8 cellular contexts compared by ENCODE assay signal in genomic region chr10:130111115-130111847, GRCh38. TPM values are rescaled to one million over a fixed set of nuclear protein-coding genes. Genes with fewer than 3 reads are reported as not detected.
A peak's percentile ranks its signal among the peaks of the same experiment; 100 is the strongest.
DNase-seq lines count a peak whose midpoint lies in the region; ATAC-seq and TF ChIP-seq lines count a peak whose summit lies in the region.

No MANE protein-coding gene starts in this region.

- peak overlapping the region; percentile 87 for H3K27ac ChIP-seq in CD4-positive, alpha-beta memory T cell (ENCODE audit: low read depth, low read length)
- H3K27ac ChIP-seq in lung (ENCODE audit: low read depth in 1 of 2, low read length in 1 of 2): peak overlapping the region; percentile 89 to 98

- H3K4me3 ChIP-seq in CD4-positive, alpha-beta memory T cell (ENCODE audit: low read length in 2 of 2): peak overlapping the region; percentile 72 to 87
- H3K4me3 ChIP-seq in lung: peak overlapping the region; percentile 82

- H3K36me3 ChIP-seq in CD4-positive, alpha-beta memory T cell (ENCODE audit: insufficient read depth, low read length): no peaks in the 10 kb centered on the region
- H3K36me3 ChIP-seq in lung (ENCODE audit: control insufficient read depth in 2 of 2, insufficient read depth in 2 of 2, low read length in 2 of 2): peaks cover 0 to 2% of the 10 kb centered on the region in 2 donors

- H3K27me3 ChIP-seq in CD4-positive, alpha-beta memory T cell (ENCODE audit: insufficient read depth, low read length): no peaks in the 10 kb centered on the region
- no peaks in the 10 kb centered on the region for H3K27me3 ChIP-seq in lung (ENCODE audit: control insufficient read depth, insufficient read depth)

- H3K27ac Mint-ChIP-seq in CD4-positive, alpha-beta memory T cell: peak overlapping the region; percentile 94 to 100 (median 99)
- H3K27ac Mint-ChIP-seq in activated CD8-positive, alpha-beta T cell treated with anti-CD3 and anti-CD28 coated beads for 36 hours: peak overlapping the region; percentile 97

- peak; percentile 88 for ATAC-seq in GM19455 (IDR thresholded peaks at IDR 0.05; ENCODE audit: unreplicated experiment)
- peak; percentile 85 for ATAC-seq in activated CD8-positive, alpha-beta T cell treated with anti-CD3 and anti-CD28 coated beads for 36 hours
- peak; percentile 89 for ATAC-seq in lung (ENCODE audit: insufficient read depth, low FRiP score)

- peaks cover 46% of the 10 kb centered on the region for H3K4me1 ChIP-seq in CD4-positive, alpha-beta memory T cell (ENCODE audit: insufficient read depth, low read length)
- peaks cover 2 to 8% of the 10 kb centered on the region in 2 donors for H3K4me1 ChIP-seq in lung (ENCODE audit: control insufficient read depth in 2 of 2, insufficient read depth in 2 of 2, low read length in 2 of 2)

- peaks cover 36 to 67% (median 51%) of the 10 kb centered on the region in 4 donors for H3K4me1 Mint-ChIP-seq in CD4-positive, alpha-beta memory T cell
- H3K4me1 Mint-ChIP-seq in activated CD8-positive, alpha-beta T cell treated with anti-CD3 and anti-CD28 coated beads for 36 hours (ENCODE audit: low read depth): peaks cover 40% of the 10 kb centered on the region

- DNase-seq in CD4-positive, alpha-beta memory T cell: peak; percentile 96 to 99 (median 97)
- DNase-seq in HK-2 (ENCODE audit: unreplicated experiment) (peak; percentile 99), NCI-H82 treated with DMSO at 0.1 percent for 48 hours (lab: John Stamatoyannopoulos, UW; ENCODE audit: unreplicated experiment) (peak; percentile 86), lung (ENCODE audit: low spot score) (peak; percentile 97)
- DNase-seq in activated CD8-positive, alpha-beta T cell treated with anti-CD3 and anti-CD28 coated beads for 36 hours: peak; percentile 97
- DNase-seq in effector CD4-positive, alpha-beta T cell: peak; percentile 94
- DNase-seq in stimulated activated CD4-positive, alpha-beta T cell treated with anti-CD3 and anti-CD28 coated beads, TNF-alpha, amount 100 ng/mL, for 24 hours (ENCODE audit: low read depth in 3 of 3): peak; percentile 80 to 91 (median 91)

- H3K9me3 Mint-ChIP-seq in CD4-positive, alpha-beta memory T cell: peaks cover 0 to 6% (median 2%) of the 10 kb centered on the region in 8 donors
- no peaks in the 10 kb centered on the region for H3K9me3 Mint-ChIP-seq in activated CD8-positive, alpha-beta T cell treated with anti-CD3 and anti-CD28 coated beads for 36 hours

- TF ChIP-seq CTCF in activated CD8-positive, alpha-beta T cell treated with anti-CD3 and anti-CD28 coated beads for 36 hours (IDR thresholded peaks at IDR 0.05): no peak
- TF ChIP-seq CTCF in lung (IDR thresholded peaks at IDR 0.05; ENCODE audit: control extremely low read depth, extremely low read depth): no peak

- H3K36me3 Mint-ChIP-seq in CD4-positive, alpha-beta memory T cell: peaks cover 2 to 13% of the 10 kb centered on the region in 2 donors
- H3K36me3 Mint-ChIP-seq in activated CD8-positive, alpha-beta T cell treated with anti-CD3 and anti-CD28 coated beads for 36 hours (ENCODE audit: low read depth): peaks cover 23% of the 10 kb centered on the region

- intact Hi-C loops in CD4-positive, alpha-beta memory T cell (cut with micrococcal nuclease): loop anchor here (1.0 to 5.0 kb wide), 7 partner anchors 16 to 1079 kb away; partner anchors contain the start of genes EBF3 and MGMT
- intact Hi-C loops in activated CD8-positive, alpha-beta T cell treated with anti-CD3 and anti-CD28 coated beads for 36 hours (cut with micrococcal nuclease): loop anchor here (1.0 kb wide), 1 partner anchor 26 kb away; no protein-coding TSS in a partner anchor

- WGBS in lung, 2 donors: 1% methylated on average over 49 of the region's 49 CpGs

- no peaks in the 10 kb centered on the region for H3K27me3 Mint-ChIP-seq in CD4-positive, alpha-beta memory T cell
- H3K27me3 Mint-ChIP-seq in activated CD8-positive, alpha-beta T cell treated with anti-CD3 and anti-CD28 coated beads for 36 hours: no peaks in the 10 kb centered on the region

- CTCF ChIA-PET in CD4-positive, alpha-beta memory T cell (lab: Charles Lee; ENCODE audit: partially characterized antibody): interaction anchor here (0.9 to 3.5 kb wide), 8 partner anchors 13 to 644 kb away, joined by 3 to 60 read pairs (median 5); partner anchors contain the start of genes GLRX3 and MGMT
- CTCF ChIA-PET in activated CD8-positive, alpha-beta T cell treated with anti-CD3 and anti-CD28 coated beads for 36 hours (lab: Charles Lee): interaction anchor here (0.6 to 3.6 kb wide), 9 partner anchors 11 to 68 kb away, joined by 3 to 44 read pairs (median 5); partner anchors contain the start of gene GLRX3

- peak overlapping the region; percentile 92 to 99 (median 98) for H3K4me3 Mint-ChIP-seq in CD4-positive, alpha-beta memory T cell
- H3K4me3 Mint-ChIP-seq in activated CD8-positive, alpha-beta T cell treated with anti-CD3 and anti-CD28 coated beads for 36 hours: peak overlapping the region; percentile 92

- POLR2A ChIA-PET in CD4-positive, alpha-beta memory T cell (lab: Charles Lee; ENCODE audit: partially characterized antibody): interaction anchor here (0.6 to 3.7 kb wide), 14 partner anchors 13 to 1923 kb away, joined by 3 to 178 read pairs (median 6); partner anchors contain the start of genes GLRX3 and MGMT
- POLR2A ChIA-PET in activated CD8-positive, alpha-beta T cell treated with anti-CD3 and anti-CD28 coated beads for 36 hours (lab: Charles Lee): interaction anchor here (1.3 to 3.3 kb wide), 6 partner anchors 12 to 60 kb away, joined by 4 to 54 read pairs (median 13); partner anchors contain the start of gene GLRX3

- no peaks in the 10 kb centered on the region for H3K9me3 ChIP-seq in CD4-positive, alpha-beta memory T cell (ENCODE audit: control insufficient read depth in 1 of 2, low read length in 2 of 2)
- no peaks in the 10 kb centered on the region for H3K9me3 ChIP-seq in lung (ENCODE audit: control insufficient read depth in 2 of 2, insufficient read depth in 1 of 2, low read length in 1 of 2)

RNA-seq across cellular contexts. Expression of gene C10orf143, which starts 0.7 kb away (rescaled TPM):
- 1 to 10 TPM; 9.2 TPM for total RNA-seq in CD4-positive, alpha-beta memory T cell
- polyA plus RNA-seq in CD4-positive, alpha-beta memory T cell: 10 to 100 TPM; 18.7 to 33.9 TPM
- total RNA-seq in activated CD8-positive, alpha-beta T cell treated with anti-CD3 and anti-CD28 coated beads for 36 hours: 1 to 10 TPM; 4.4 to 5.1 TPM
- total RNA-seq in lung: 1 to 10 TPM; 3.0 to 6.4 TPM
- 1 to 10 TPM; 3.2 to 9.0 TPM for polyA plus RNA-seq in lung

RNA-seq across cellular contexts. Expression of gene GLRX3, which starts 24.9 kb away (rescaled TPM):
- 10 to 100 TPM; 39.3 to 41.8 TPM for total RNA-seq in CD4-positive, alpha-beta memory T cell
- 100 to 1,000 TPM in 1 of 2 donors, 10 to 100 TPM in 1; 77.9 to 116 TPM for polyA plus RNA-seq in CD4-positive, alpha-beta memory T cell
- 100 to 1,000 TPM; 109 to 121 TPM for total RNA-seq in activated CD8-positive, alpha-beta T cell treated with anti-CD3 and anti-CD28 coated beads for 36 hours
- 10 to 100 TPM; 37.6 to 71.1 TPM for total RNA-seq in lung
- polyA plus RNA-seq in lung: 10 to 100 TPM; 51.2 to 63.8 TPM

Comparison
In these comparisons a context has a peak if more than half of its experiments do, and no peak if none do; other contexts are left out.
1. Peak in every context shown above with its lines: DNase-seq, ATAC-seq, H3K4me3 ChIP-seq and H3K27ac ChIP-seq.